24 cellular contexts compared by ENCODE assay signal in the genomic region with DNA sequence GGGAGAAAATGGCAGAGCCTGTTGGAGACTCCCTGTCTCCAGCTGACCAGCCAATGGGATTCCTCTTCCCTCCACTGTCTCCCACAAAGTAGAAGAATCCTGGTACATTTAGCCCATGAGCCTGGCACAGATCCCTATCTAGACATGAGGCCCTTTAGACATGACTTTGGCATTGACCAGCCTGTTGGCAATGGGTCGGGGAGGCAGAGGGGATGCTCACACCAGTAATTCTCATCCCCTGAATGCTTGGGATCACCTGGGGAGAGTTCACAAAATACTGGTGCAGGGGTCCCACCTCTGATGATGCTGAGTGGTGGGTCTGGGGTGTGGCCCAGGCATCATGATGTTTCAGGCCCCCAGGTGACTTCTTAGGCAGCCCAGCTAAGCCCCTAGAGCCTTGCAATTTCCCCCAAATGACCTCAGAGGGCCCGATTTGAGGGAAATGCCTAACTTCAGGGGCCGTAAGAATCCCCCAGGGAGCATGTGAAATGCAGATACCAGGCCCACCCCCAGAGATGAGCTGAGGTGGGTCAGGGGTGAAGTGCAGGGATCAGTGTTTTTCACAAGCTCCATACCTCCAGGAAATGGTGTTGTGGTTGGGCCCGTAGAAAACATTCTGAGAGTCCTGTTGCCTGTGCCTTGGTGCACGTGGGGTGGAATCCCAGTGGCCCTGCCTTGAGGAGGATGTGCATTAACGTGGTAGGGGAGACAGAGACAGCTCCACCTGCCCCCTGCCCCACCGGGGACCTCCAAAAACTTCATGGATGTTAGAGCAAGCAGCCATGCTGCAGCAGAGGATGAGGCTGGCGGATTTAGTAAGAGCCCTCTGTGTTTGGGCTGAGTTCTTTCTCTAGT. TPM values are rescaled to one million over a fixed set of nuclear protein-coding genes. Genes with fewer than 3 reads are reported as not detected.
DNase-seq lines count a peak whose midpoint lies in the region; ATAC-seq, FAIRE-seq and TF ChIP-seq lines count a peak whose summit lies in the region.
"Had no signal": no experiment of that assay in that cellular context is flagged by ENCODE, and none has a peak within 500 bp of the region (broad histone marks: within the 10 kb centered on the region; RNA-seq: fewer than 3 reads in every experiment).

No MANE protein-coding gene starts in this region.

- H3K27me3 ChIP-seq in HepG2 (ENCODE audit: control insufficient read depth in 1 of 2, insufficient read depth in 2 of 2, low read length in 2 of 2) (no peaks in the 10 kb centered on the region), right lobe of liver (no peaks in the 10 kb centered on the region), BLaER1 (no peaks in the 10 kb centered on the region), neural progenitor cell (no peaks in the 10 kb centered on the region)

- H3K9me3 ChIP-seq in HepG2 (ENCODE audit: low read length) (no peaks in the 10 kb centered on the region), right lobe of liver (no peaks in the 10 kb centered on the region), BLaER1 (no peaks in the 10 kb centered on the region), neural progenitor cell (ENCODE audit: low read depth) (no peaks in the 10 kb centered on the region)
- H3K9me3 ChIP-seq: A549, Caco-2 had no signal

- TF ChIP-seq EP300 in HepG2 (IDR thresholded peaks at IDR 0.05; ENCODE audit: low read depth in 2 of 2, low read length in 2 of 2) (no peak), HepG2 (CRISPR knock-in tag; IDR thresholded peaks at IDR 0.05; ENCODE audit: borderline replicate concordance) (no peak)

- no peaks in the 10 kb centered on the region for H3K79me2 ChIP-seq in HepG2 (ENCODE audit: insufficient read depth, low read length)
- H3K79me2 ChIP-seq in neural progenitor cell (ENCODE audit: low read depth): no peaks in the 10 kb centered on the region

- peaks cover 64% of the 10 kb centered on the region for H3K4me1 Mint-ChIP-seq in nephron progenitor cell
- H3K4me1 Mint-ChIP-seq in neural progenitor cell: peaks cover 33% of the 10 kb centered on the region
- no peaks in the 10 kb centered on the region for H3K4me1 Mint-ChIP-seq in HFFc6 (ENCODE audit: low read depth)

- H3K9me3 Mint-ChIP-seq in nephron progenitor cell: no peaks in the 10 kb centered on the region
- no peaks in the 10 kb centered on the region for H3K9me3 Mint-ChIP-seq in neural progenitor cell
- H3K9me3 Mint-ChIP-seq in HFFc6: no peaks in the 10 kb centered on the region
- H3K9me3 Mint-ChIP-seq: CD4-positive, alpha-beta T cell; CD8-positive, alpha-beta T cell had no signal

- H3K9ac ChIP-seq in HepG2 (ENCODE audit: insufficient read depth, low read depth, low read length) (no peak overlapping the region), BLaER1 (no peak overlapping the region), neural progenitor cell (no peak overlapping the region)

- BruUV-seq in HepG2 (replicated peaks; lab: Mats Ljungman, UMichigan): TSS peak; percentile 0

- H3F3A ChIP-seq in neural progenitor cell (ENCODE audit: low read depth): no peaks in the 10 kb centered on the region

- H3K4me2 ChIP-seq in HepG2 (ENCODE audit: low read depth, low read length) (no peak overlapping the region), BLaER1 (peak overlapping the region; percentile 33), neural progenitor cell (no peak overlapping the region)
- H3K4me2 ChIP-seq: A549 had no signal

- H3K27ac ChIP-seq in HepG2 (ENCODE audit: extremely low read length, insufficient read depth, low read length): no peak overlapping the region
- no peak overlapping the region for H3K27ac ChIP-seq in right lobe of liver
- no peak overlapping the region for H3K27ac ChIP-seq in BLaER1
- H3K27ac ChIP-seq in neural progenitor cell: no peak overlapping the region
- H3K27ac ChIP-seq: 22Rv1, A549, C4-2B had no signal

- TF ChIP-seq POLR2A in HepG2 (IDR thresholded peaks at IDR 0.05; ENCODE audit: insufficient read depth in 1 of 2, low read depth in 2 of 2, low read length in 2 of 2) (peak in 1 of 2 experiments; percentile 54; a peak in 3 of 4 replicates), right lobe of liver (IDR thresholded peaks at IDR 0.05) (no peak)

- H3K4me1 ChIP-seq in HepG2 (ENCODE audit: insufficient read depth, low read length) (peaks cover 15% of the 10 kb centered on the region), right lobe of liver (peaks cover 0 to 3% (median 0%) of the 10 kb centered on the region in 4 donors), BLaER1 (peaks cover 28% of the 10 kb centered on the region), neural progenitor cell (no peaks in the 10 kb centered on the region)
- H3K4me1 ChIP-seq: A549, Caco-2 had no signal

- H3K27me3 Mint-ChIP-seq in nephron progenitor cell (ENCODE audit: low read depth, poor library complexity) (peaks cover 5% of the 10 kb centered on the region), neural progenitor cell (ENCODE audit: insufficient read depth, low read depth) (peaks cover 6% of the 10 kb centered on the region), HFFc6 (ENCODE audit: insufficient read depth) (peaks cover 49% of the 10 kb centered on the region)
- H3K27me3 Mint-ChIP-seq: CD4-positive, alpha-beta T cell had no signal

- POLR2A ChIA-PET in HepG2 (lab: Yijun Ruan, JAX): no interaction called here

- TF ChIP-seq CTCF in HepG2 (CRISPR knock-in tag; IDR thresholded peaks at IDR 0.05) (no peak), right lobe of liver (IDR thresholded peaks at IDR 0.05) (no peak), nephron progenitor cell (IDR thresholded peaks at IDR 0.05) (no peak), neural progenitor cell (IDR thresholded peaks at IDR 0.05) (no peak), HFFc6 (IDR thresholded peaks at IDR 0.05) (no peak)

- H3K4me3 Mint-ChIP-seq in nephron progenitor cell: no peak overlapping the region
- H3K4me3 Mint-ChIP-seq in neural progenitor cell: no peak overlapping the region
- H3K4me3 Mint-ChIP-seq in HFFc6: no peak overlapping the region
- H3K4me3 Mint-ChIP-seq: B cell; CD4-positive, alpha-beta T cell; CD8-positive, alpha-beta T cell had no signal

- H3K27ac Mint-ChIP-seq in nephron progenitor cell (peak overlapping the region; percentile 57), neural progenitor cell (peak overlapping the region; percentile 72), HFFc6 (no peak overlapping the region)
- H3K27ac Mint-ChIP-seq: B cell; CD4-positive, alpha-beta T cell; CD8-positive, alpha-beta T cell had no signal

- H3K4me3 ChIP-seq in HepG2 (replicated peaks in 1 of 3; ENCODE audit: insufficient read depth in 1 of 3, low read depth in 2 of 3, low read length in 3 of 3) (no peak overlapping the region), right lobe of liver (no peak overlapping the region), BLaER1 (no peak overlapping the region), neural progenitor cell (no peak overlapping the region)
- H3K4me3 ChIP-seq: A549 had no signal

- 77% methylated on average over 6 of the region's 8 CpGs for WGBS in HepG2 (ENCODE audit: low lambda C conversion rate)
- 60% methylated on average over 2 of the region's 8 CpGs for WGBS in right lobe of liver (ENCODE audit: insufficient coverage, low coverage, low lambda C conversion rate, missing lambda C conversion rate)

- no peak overlapping the region for H2AFZ ChIP-seq in HepG2 (ENCODE audit: low read length)
- H2AFZ ChIP-seq in neural progenitor cell (replicated peaks): no peak overlapping the region

- TF ChIP-seq RAD21 in HepG2 (CRISPR knock-in tag; IDR thresholded peaks at IDR 0.05): no peak

- CTCF ChIA-PET in HepG2 (lab: Yijun Ruan, JAX; ENCODE audit: low intra/inter-chr PET ratio, low total read pairs): no interaction called here

- H3K36me3 ChIP-seq in HepG2 (replicated peaks in 1 of 2; ENCODE audit: control insufficient read depth in 1 of 2, insufficient read depth in 2 of 2, low read length in 2 of 2): peaks cover 1 to 8% of the 10 kb centered on the region in 2 experiments; a peak in 3 of 5 replicates
- H3K36me3 ChIP-seq in right lobe of liver: no peaks in the 10 kb centered on the region
- no peaks in the 10 kb centered on the region for H3K36me3 ChIP-seq in BLaER1
- no peaks in the 10 kb centered on the region for H3K36me3 ChIP-seq in neural progenitor cell

- intact Hi-C loops in HepG2 (cut with micrococcal nuclease; ENCODE audit: unreplicated experiment) (no loop called here), right lobe of liver (cut with DNase I) (no loop called here)

- ATAC-seq in HepG2 (no peak), right lobe of liver (no peak)
- ATAC-seq: A549; CD8-positive, alpha-beta T cell had no signal

- no peak for FAIRE-seq in HepG2 (lab: Jason Lieb, UNC)
- FAIRE-seq: A549, D721Med, G401.6, GM12891, GM19239 had no signal

- in situ Hi-C loops in HepG2 (cut with HindIII; ENCODE audit: extremely low pct_ligation_motif_present, low pct_unique_long_range_greater_than_20kb): no loop called here

- DNase-seq in HepG2 (ENCODE audit: low spot score): no peak
- no peak for DNase-seq in right lobe of liver
- no peak for DNase-seq in nephron progenitor cell
- DNase-seq in neural progenitor cell (ENCODE audit: low spot score): no peak
- DNase-seq in HFFc6: no peak
- no peak for DNase-seq in HUDEP-2 (lab: John Stamatoyannopoulos, UW; ENCODE audit: unreplicated experiment in 76 of 76)
- DNase-seq: AML-193; Caco-2; Calu3; CD4-positive, alpha-beta T cell; CD8-positive, alpha-beta T cell; DMS79 treated with DMSO at 0.1 percent for 48 hours; GF-D8 had no signal

- H3K36me3 Mint-ChIP-seq in nephron progenitor cell (ENCODE audit: low read depth): peaks cover 14% of the 10 kb centered on the region
- H3K36me3 Mint-ChIP-seq in neural progenitor cell: peaks cover 19% of the 10 kb centered on the region
- no peaks in the 10 kb centered on the region for H3K36me3 Mint-ChIP-seq in HFFc6 (ENCODE audit: low read depth)

- H4K20me1 ChIP-seq in HepG2 (ENCODE audit: insufficient read depth, low read length) (peaks cover 30% of the 10 kb centered on the region), BLaER1 (no peaks in the 10 kb centered on the region), neural progenitor cell (ENCODE audit: low read depth) (no peaks in the 10 kb centered on the region)

RNA-seq across cellular contexts. Expression of a gene that starts 42.1 kb away (rescaled TPM):
- total RNA-seq in HepG2 (2016; rRNA removed; fragmentation: Illumina TruSeq; extraction: Trizol) (not detected in 2 replicates), right lobe of liver (1 to 10 TPM in 1 of 6 experiments, under 1 TPM in 5; 0.31 to 1.9 (median 0.71) TPM), neural progenitor cell (ENCODE audit: low replicate concordance) (not detected in 2 replicates)
- not detected in 2 replicates for total RNA-seq in HepG2 (2016; cell fraction: cytosol; rRNA removed; fragmentation: Illumina TruSeq; extraction: Trizol; ENCODE audit: low read depth)
- not detected in 2 replicates for total RNA-seq in HepG2 (2016; cell fraction: insoluble cytoplasmic fraction; rRNA removed; fragmentation: Illumina TruSeq; extraction: Trizol)
- total RNA-seq in HepG2 (2016; cell fraction: membrane; rRNA removed; fragmentation: Illumina TruSeq; extraction: Trizol): not detected in 2 replicates
- not detected in 2 replicates for total RNA-seq in HepG2 (2016; cell fraction: nucleus; rRNA removed; fragmentation: Illumina TruSeq; extraction: Trizol)
- polyA plus RNA-seq in HepG2 (2011; rRNA removed): not detected in 2 replicates
- not detected in 2 replicates for polyA plus RNA-seq in HepG2 (2011; cell fraction: cytosol; rRNA removed)
- not detected in 2 replicates for polyA plus RNA-seq in HepG2 (2011; cell fraction: nucleus; rRNA removed)
- 0.04 TPM in 1 of 2 replicates, not detected in the other for polyA plus RNA-seq in HepG2 (2012)
- polyA plus RNA-seq in HepG2 (2016; cell fraction: cytosol; fragmentation: Illumina TruSeq; extraction: Trizol; ENCODE audit: low read depth): not detected in 2 replicates
- not detected in 2 replicates for polyA plus RNA-seq in HepG2 (2016; cell fraction: insoluble cytoplasmic fraction; fragmentation: Illumina TruSeq; extraction: Trizol; ENCODE audit: low read depth)
- polyA plus RNA-seq in HepG2 (2016; cell fraction: membrane; fragmentation: Illumina TruSeq; extraction: Trizol; ENCODE audit: low read depth): not detected in 2 replicates
- not detected in 2 replicates for polyA plus RNA-seq in HepG2 (2016; cell fraction: nucleus; fragmentation: Illumina TruSeq; extraction: Trizol; ENCODE audit: insufficient read depth, low read depth)
- polyA minus RNA-seq in HepG2 (2011; rRNA and poly(A)+ RNA removed; ENCODE audit: low replicate concordance): not detected in 2 replicates
- not detected in 2 replicates for polyA minus RNA-seq in HepG2 (2011; cell fraction: cytosol; rRNA and poly(A)+ RNA removed)
- not detected in 2 replicates for polyA minus RNA-seq in HepG2 (2011; cell fraction: nucleus; rRNA and poly(A)+ RNA removed)
- total RNA-seq in HFFc6 (2021; fragmentation: NEBNext Ultra II Directional; extraction: Animal tissue kit (Norgen Biotek cat#: 25700)): not detected
- total RNA-seq: A172, Caco-2, Calu3 had no signal
- polyA plus RNA-seq: A549, BJ had no signal

RNA-seq across cellular contexts. Expression of a gene that starts 54.4 kb away (rescaled TPM):
- 0.27 and 0.29 TPM in 2 replicates for total RNA-seq in HepG2 (2016; rRNA removed; fragmentation: Illumina TruSeq; extraction: Trizol)
- total RNA-seq in HepG2 (2016; cell fraction: cytosol; rRNA removed; fragmentation: Illumina TruSeq; extraction: Trizol; ENCODE audit: low read depth): 0.18 and 0.20 TPM in 2 replicates
- 0.09 and 0.12 TPM in 2 replicates for total RNA-seq in HepG2 (2016; cell fraction: insoluble cytoplasmic fraction; rRNA removed; fragmentation: Illumina TruSeq; extraction: Trizol)
- 0.21 TPM in 1 of 2 replicates, not detected in the other for total RNA-seq in HepG2 (2016; cell fraction: membrane; rRNA removed; fragmentation: Illumina TruSeq; extraction: Trizol)
- total RNA-seq in HepG2 (2016; cell fraction: nucleus; rRNA removed; fragmentation: Illumina TruSeq; extraction: Trizol): 0.22 and 0.38 TPM in 2 replicates
- polyA plus RNA-seq in HepG2 (2011; rRNA removed): 0.76 and 0.81 TPM in 2 replicates
- 0.36 and 0.68 TPM in 2 replicates for polyA plus RNA-seq in HepG2 (2011; cell fraction: cytosol; rRNA removed)
- polyA plus RNA-seq in HepG2 (2011; cell fraction: nucleus; rRNA removed): 1.9 and 2.3 TPM in 2 replicates
- polyA plus RNA-seq in HepG2 (2012): 0.19 and 0.29 TPM in 2 replicates
- polyA plus RNA-seq in HepG2 (2016; cell fraction: cytosol; fragmentation: Illumina TruSeq; extraction: Trizol; ENCODE audit: low read depth): 0.02 and 0.03 TPM in 2 replicates
- polyA plus RNA-seq in HepG2 (2016; cell fraction: insoluble cytoplasmic fraction; fragmentation: Illumina TruSeq; extraction: Trizol; ENCODE audit: low read depth): not detected in 2 replicates
- not detected in 2 replicates for polyA plus RNA-seq in HepG2 (2016; cell fraction: membrane; fragmentation: Illumina TruSeq; extraction: Trizol; ENCODE audit: low read depth)
- polyA plus RNA-seq in HepG2 (2016; cell fraction: nucleus; fragmentation: Illumina TruSeq; extraction: Trizol; ENCODE audit: insufficient read depth, low read depth): 0.17 and 0.37 TPM in 2 replicates
- polyA minus RNA-seq in HepG2 (2011; rRNA and poly(A)+ RNA removed; ENCODE audit: low replicate concordance): 4.8 TPM in 1 of 2 replicates, not detected in the other
- 0.49 and 1.1 TPM in 2 replicates for polyA minus RNA-seq in HepG2 (2011; cell fraction: cytosol; rRNA and poly(A)+ RNA removed)
- polyA minus RNA-seq in HepG2 (2011; cell fraction: nucleus; rRNA and poly(A)+ RNA removed): 2.1 and 2.3 TPM in 2 replicates
- 1 to 10 TPM in 4 of 6 experiments, under 1 TPM in 2; 0.74 to 6.0 (median 1.4) TPM for total RNA-seq in right lobe of liver
- 0.22 TPM in 1 of 2 replicates, not detected in the other for total RNA-seq in neural progenitor cell (ENCODE audit: low replicate concordance)
- not detected for total RNA-seq in HFFc6 (2021; fragmentation: NEBNext Ultra II Directional; extraction: Animal tissue kit (Norgen Biotek cat#: 25700))
- total RNA-seq: A172 had no signal
- polyA plus RNA-seq: A549, BJ had no signal
